ENCODE assay signal across 1 cellular context in the genomic region with DNA sequence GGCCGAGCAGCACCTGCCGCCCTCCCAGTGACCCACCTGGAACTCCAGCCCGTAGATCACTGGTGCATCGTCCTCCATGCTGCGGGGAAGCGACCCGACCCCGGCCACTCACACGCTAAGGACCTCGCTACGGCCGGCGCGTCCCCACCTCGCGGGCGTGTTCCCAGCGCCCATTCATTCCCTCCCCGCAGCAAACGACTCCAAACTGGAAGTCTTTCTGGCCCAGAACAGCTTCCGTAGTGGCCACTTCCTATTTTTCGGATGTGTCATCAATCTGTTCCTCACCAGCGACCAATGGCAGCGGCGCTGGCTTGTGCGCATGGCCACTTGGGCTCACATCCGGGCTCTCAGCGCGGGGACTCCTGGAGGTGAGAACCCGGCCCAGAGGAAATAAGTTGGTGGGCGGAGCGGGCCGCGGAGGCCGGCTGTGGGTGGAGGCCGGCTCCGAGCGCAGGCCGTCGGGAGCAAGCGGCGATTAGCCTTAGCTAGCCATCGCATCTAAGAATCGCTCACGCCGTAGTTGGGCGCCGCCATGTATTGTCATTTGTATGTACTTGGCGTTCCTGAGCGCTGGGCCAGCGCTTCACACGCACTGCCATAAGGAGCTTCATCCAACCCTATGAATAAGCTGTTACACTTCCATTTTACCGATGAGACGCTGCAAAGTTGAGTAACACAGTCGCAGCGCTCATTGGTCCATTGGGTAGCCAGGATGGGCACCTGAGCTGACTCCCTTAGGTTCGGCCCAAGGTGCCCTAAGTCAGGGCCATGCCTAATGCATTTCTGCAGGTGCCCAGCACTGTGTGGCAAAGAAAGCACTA.
TF ChIP-seq lines count a peak whose summit lies in the region.

A gene (minus strand): TSS at position 207 of the 821 bp plus-strand sequence. CDS start 129 bp downstream, at position 78.

TF ChIP-seq in GM12878, 131 proteins besides CTCF, POLR2A, EP300 and RAD21 (continued from another document and continues in another):
- TF ChIP-seq, protein P1, sequence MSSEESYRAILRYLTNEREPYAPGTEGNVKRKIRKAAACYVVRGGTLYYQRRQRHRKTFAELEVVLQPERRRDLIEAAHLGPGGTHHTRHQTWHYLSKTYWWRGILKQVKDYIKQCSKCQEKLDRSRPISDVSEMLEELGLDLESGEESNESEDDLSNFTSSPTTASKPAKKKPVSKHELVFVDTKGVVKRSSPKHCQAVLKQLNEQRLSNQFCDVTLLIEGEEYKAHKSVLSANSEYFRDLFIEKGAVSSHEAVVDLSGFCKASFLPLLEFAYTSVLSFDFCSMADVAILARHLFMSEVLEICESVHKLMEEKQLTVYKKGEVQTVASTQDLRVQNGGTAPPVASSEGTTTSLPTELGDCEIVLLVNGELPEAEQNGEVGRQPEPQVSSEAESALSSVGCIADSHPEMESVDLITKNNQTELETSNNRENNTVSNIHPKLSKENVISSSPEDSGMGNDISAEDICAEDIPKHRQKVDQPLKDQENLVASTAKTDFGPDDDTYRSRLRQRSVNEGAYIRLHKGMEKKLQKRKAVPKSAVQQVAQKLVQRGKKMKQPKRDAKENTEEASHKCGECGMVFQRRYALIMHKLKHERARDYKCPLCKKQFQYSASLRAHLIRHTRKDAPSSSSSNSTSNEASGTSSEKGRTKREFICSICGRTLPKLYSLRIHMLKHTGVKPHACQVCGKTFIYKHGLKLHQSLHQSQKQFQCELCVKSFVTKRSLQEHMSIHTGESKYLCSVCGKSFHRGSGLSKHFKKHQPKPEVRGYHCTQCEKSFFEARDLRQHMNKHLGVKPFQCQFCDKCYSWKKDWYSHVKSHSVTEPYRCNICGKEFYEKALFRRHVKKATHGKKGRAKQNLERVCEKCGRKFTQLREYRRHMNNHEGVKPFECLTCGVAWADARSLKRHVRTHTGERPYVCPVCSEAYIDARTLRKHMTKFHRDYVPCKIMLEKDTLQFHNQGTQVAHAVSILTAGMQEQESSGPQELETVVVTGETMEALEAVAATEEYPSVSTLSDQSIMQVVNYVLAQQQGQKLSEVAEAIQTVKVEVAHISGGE (CRISPR knock-in tag; IDR thresholded peaks at IDR 0.05), result no peak
- TF ChIP-seq PML (IDR thresholded peaks at IDR 0.05; ENCODE audit: low read length) (peak; percentile 78; the same call in 1 of the 2 replicates), BHLHE40 (IDR thresholded peaks at IDR 0.05; ENCODE audit: borderline replicate concordance in 1 of 2, low read depth in 2 of 2, low read length in 1 of 2) (peak in 1 of 2 experiments; percentile 23; a peak in 1 of 4 replicates), ETV6 (conservative IDR thresholded peaks at IDR 0.05 in 1 of 2, IDR thresholded peaks at IDR 0.05 in 1 of 2; ENCODE audit: borderline replicate concordance in 1 of 2, low read depth in 1 of 2) (peak in 1 of 2 experiments; percentile 34; a peak in 1 of 4 replicates), CEBPB (IDR thresholded peaks at IDR 0.05; ENCODE audit: borderline replicate concordance in 1 of 2, low read depth in 2 of 2, low read length in 2 of 2) (no peak), MTA2 (IDR thresholded peaks at IDR 0.05; ENCODE audit: low read depth) (no peak), ZNF217 (IDR thresholded peaks at IDR 0.05) (no peak), TCF3 (IDR thresholded peaks at IDR 0.05; ENCODE audit: borderline replicate concordance, insufficient read depth, low read depth, low read length) (0 out of 2 replicates have a peak, but pooled peaks have one; percentile 6), WRNIP1 (IDR thresholded peaks at IDR 0.05; ENCODE audit: borderline replicate concordance, low read depth, low read length) (no peak), RUNX3 (IDR thresholded peaks at IDR 0.05; ENCODE audit: low read length) (peak; percentile 51), NBN (IDR thresholded peaks at IDR 0.05) (peak; percentile 77; the same call in 1 of the 2 replicates), CBX5 (IDR thresholded peaks at IDR 0.05; ENCODE audit: low read depth) (no peak; the same call in 1 of the 2 replicates), ZBED1 (IDR thresholded peaks at IDR 0.05; ENCODE audit: borderline replicate concordance) (peak; percentile 49; the same call in 1 of the 2 replicates), HDAC6 (IDR thresholded peaks at IDR 0.05; ENCODE audit: unreplicated experiment) (no peak), SIN3A (IDR thresholded peaks at IDR 0.05; ENCODE audit: low read depth, low read length) (peak; percentile 93), NR2C2 (IDR thresholded peaks at IDR 0.05; ENCODE audit: borderline replicate concordance, control insufficient read depth, insufficient read length, low read depth) (no peak), LARP7 (IDR thresholded peaks at IDR 0.05) (0 out of 2 replicates have a peak, but pooled peaks have one; percentile 3), SREBF1 (IDR thresholded peaks at IDR 0.05; ENCODE audit: low read length) (no peak), POLR2AphosphoS2 (IDR thresholded peaks at IDR 0.05; ENCODE audit: low read depth, low read length) (no peak), ZNF207 (IDR thresholded peaks at IDR 0.05; ENCODE audit: borderline replicate concordance) (peak; percentile 24; the same call in 1 of the 2 replicates), SIX5 (IDR thresholded peaks at IDR 0.05; ENCODE audit: low read depth, low read length, severe bottlenecking) (peak; percentile 41), SMC3 (IDR thresholded peaks at IDR 0.05; ENCODE audit: borderline replicate concordance, low read length) (no peak), CBX3 (IDR thresholded peaks at IDR 0.05; ENCODE audit: borderline replicate concordance, low read depth) (no peak), ATF7 (IDR thresholded peaks at IDR 0.05; ENCODE audit: low read depth) (peak; percentile 71), NRF1 (conservative IDR thresholded peaks at IDR 0.05; ENCODE audit: low read depth, low read length) (peak; percentile 59), SMAD1 (IDR thresholded peaks at IDR 0.05; ENCODE audit: low read depth, partially characterized antibody) (no peak), ZZZ3 (IDR thresholded peaks at IDR 0.05; ENCODE audit: control insufficient read depth, insufficient read length, low read depth) (no peak), STAT3 (IDR thresholded peaks at IDR 0.05; ENCODE audit: low read depth, low read length) (0 out of 2 replicates have a peak, but pooled peaks have one; percentile 37), GABPA (IDR thresholded peaks at IDR 0.05; ENCODE audit: low read depth) (peak; percentile 54), FOXM1 (IDR thresholded peaks at IDR 0.05; ENCODE audit: low read depth, low read length) (no peak; the same call in 1 of the 2 replicates), YBX1 (IDR thresholded peaks at IDR 0.05) (no peak), HDAC2 (IDR thresholded peaks at IDR 0.05) (no peak), FOS (IDR thresholded peaks at IDR 0.05; ENCODE audit: borderline replicate concordance, extremely low read depth, insufficient read length) (no peak), CHD2 (IDR thresholded peaks at IDR 0.05; ENCODE audit: borderline replicate concordance, low read depth, low read length) (peak; percentile 79), SP1 (IDR thresholded peaks at IDR 0.05; ENCODE audit: low read depth, low read length) (peak; percentile 61), PAX8 (IDR thresholded peaks at IDR 0.05) (no peak), ZNF622 (IDR thresholded peaks at IDR 0.05) (no peak), MXI1 (IDR thresholded peaks at IDR 0.05; ENCODE audit: low read depth, low read length) (peak; percentile 82)
- TF ChIP-seq, protein P2, sequence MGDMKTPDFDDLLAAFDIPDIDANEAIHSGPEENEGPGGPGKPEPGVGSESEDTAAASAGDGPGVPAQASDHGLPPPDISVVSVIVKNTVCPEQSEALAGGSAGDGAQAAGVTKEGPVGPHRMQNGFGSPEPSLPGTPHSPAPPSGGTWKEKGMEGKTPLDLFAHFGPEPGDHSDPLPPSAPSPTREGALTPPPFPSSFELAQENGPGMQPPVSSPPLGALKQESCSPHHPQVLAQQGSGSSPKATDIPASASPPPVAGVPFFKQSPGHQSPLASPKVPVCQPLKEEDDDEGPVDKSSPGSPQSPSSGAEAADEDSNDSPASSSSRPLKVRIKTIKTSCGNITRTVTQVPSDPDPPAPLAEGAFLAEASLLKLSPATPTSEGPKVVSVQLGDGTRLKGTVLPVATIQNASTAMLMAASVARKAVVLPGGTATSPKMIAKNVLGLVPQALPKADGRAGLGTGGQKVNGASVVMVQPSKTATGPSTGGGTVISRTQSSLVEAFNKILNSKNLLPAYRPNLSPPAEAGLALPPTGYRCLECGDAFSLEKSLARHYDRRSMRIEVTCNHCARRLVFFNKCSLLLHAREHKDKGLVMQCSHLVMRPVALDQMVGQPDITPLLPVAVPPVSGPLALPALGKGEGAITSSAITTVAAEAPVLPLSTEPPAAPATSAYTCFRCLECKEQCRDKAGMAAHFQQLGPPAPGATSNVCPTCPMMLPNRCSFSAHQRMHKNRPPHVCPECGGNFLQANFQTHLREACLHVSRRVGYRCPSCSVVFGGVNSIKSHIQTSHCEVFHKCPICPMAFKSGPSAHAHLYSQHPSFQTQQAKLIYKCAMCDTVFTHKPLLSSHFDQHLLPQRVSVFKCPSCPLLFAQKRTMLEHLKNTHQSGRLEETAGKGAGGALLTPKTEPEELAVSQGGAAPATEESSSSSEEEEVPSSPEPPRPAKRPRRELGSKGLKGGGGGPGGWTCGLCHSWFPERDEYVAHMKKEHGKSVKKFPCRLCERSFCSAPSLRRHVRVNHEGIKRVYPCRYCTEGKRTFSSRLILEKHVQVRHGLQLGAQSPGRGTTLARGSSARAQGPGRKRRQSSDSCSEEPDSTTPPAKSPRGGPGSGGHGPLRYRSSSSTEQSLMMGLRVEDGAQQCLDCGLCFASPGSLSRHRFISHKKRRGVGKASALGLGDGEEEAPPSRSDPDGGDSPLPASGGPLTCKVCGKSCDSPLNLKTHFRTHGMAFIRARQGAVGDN (IDR thresholded peaks at IDR 0.05), result peak; percentile 68
- TF ChIP-seq, protein P3, sequence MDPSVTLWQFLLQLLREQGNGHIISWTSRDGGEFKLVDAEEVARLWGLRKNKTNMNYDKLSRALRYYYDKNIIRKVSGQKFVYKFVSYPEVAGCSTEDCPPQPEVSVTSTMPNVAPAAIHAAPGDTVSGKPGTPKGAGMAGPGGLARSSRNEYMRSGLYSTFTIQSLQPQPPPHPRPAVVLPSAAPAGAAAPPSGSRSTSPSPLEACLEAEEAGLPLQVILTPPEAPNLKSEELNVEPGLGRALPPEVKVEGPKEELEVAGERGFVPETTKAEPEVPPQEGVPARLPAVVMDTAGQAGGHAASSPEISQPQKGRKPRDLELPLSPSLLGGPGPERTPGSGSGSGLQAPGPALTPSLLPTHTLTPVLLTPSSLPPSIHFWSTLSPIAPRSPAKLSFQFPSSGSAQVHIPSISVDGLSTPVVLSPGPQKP (IDR thresholded peaks at IDR 0.05; ENCODE audit: low read depth, low read length), result peak; percentile 49; the same call in 1 of the 2 replicates
- TF ChIP-seq, protein P4, sequence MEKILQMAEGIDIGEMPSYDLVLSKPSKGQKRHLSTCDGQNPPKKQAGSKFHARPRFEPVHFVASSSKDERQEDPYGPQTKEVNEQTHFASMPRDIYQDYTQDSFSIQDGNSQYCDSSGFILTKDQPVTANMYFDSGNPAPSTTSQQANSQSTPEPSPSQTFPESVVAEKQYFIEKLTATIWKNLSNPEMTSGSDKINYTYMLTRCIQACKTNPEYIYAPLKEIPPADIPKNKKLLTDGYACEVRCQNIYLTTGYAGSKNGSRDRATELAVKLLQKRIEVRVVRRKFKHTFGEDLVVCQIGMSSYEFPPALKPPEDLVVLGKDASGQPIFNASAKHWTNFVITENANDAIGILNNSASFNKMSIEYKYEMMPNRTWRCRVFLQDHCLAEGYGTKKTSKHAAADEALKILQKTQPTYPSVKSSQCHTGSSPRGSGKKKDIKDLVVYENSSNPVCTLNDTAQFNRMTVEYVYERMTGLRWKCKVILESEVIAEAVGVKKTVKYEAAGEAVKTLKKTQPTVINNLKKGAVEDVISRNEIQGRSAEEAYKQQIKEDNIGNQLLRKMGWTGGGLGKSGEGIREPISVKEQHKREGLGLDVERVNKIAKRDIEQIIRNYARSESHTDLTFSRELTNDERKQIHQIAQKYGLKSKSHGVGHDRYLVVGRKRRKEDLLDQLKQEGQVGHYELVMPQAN (conservative IDR thresholded peaks at IDR 0.05), result peak; percentile 95
- TF ChIP-seq, protein P5, sequence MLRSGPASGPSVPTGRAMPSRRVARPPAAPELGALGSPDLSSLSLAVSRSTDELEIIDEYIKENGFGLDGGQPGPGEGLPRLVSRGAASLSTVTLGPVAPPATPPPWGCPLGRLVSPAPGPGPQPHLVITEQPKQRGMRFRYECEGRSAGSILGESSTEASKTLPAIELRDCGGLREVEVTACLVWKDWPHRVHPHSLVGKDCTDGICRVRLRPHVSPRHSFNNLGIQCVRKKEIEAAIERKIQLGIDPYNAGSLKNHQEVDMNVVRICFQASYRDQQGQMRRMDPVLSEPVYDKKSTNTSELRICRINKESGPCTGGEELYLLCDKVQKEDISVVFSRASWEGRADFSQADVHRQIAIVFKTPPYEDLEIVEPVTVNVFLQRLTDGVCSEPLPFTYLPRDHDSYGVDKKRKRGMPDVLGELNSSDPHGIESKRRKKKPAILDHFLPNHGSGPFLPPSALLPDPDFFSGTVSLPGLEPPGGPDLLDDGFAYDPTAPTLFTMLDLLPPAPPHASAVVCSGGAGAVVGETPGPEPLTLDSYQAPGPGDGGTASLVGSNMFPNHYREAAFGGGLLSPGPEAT (IDR thresholded peaks at IDR 0.05; ENCODE audit: low read depth), result peak; percentile 87
- TF ChIP-seq, protein P6, sequence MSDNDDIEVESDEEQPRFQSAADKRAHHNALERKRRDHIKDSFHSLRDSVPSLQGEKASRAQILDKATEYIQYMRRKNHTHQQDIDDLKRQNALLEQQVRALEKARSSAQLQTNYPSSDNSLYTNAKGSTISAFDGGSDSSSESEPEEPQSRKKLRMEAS (IDR thresholded peaks at IDR 0.05; ENCODE audit: low read depth, low read length), result peak; percentile 83; the same call in 1 of the 2 replicates
- TF ChIP-seq, protein P7, sequence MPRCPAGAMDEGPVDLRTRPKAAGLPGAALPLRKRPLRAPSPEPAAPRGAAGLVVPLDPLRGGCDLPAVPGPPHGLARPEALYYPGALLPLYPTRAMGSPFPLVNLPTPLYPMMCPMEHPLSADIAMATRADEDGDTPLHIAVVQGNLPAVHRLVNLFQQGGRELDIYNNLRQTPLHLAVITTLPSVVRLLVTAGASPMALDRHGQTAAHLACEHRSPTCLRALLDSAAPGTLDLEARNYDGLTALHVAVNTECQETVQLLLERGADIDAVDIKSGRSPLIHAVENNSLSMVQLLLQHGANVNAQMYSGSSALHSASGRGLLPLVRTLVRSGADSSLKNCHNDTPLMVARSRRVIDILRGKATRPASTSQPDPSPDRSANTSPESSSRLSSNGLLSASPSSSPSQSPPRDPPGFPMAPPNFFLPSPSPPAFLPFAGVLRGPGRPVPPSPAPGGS (IDR thresholded peaks at IDR 0.05; ENCODE audit: borderline replicate concordance, insufficient read depth, low read depth, low read length, poor library complexity, severe bottlenecking), result peak; percentile 37
